Comparison of ENCODE assay signal across 12 cellular contexts in the genomic region with DNA sequence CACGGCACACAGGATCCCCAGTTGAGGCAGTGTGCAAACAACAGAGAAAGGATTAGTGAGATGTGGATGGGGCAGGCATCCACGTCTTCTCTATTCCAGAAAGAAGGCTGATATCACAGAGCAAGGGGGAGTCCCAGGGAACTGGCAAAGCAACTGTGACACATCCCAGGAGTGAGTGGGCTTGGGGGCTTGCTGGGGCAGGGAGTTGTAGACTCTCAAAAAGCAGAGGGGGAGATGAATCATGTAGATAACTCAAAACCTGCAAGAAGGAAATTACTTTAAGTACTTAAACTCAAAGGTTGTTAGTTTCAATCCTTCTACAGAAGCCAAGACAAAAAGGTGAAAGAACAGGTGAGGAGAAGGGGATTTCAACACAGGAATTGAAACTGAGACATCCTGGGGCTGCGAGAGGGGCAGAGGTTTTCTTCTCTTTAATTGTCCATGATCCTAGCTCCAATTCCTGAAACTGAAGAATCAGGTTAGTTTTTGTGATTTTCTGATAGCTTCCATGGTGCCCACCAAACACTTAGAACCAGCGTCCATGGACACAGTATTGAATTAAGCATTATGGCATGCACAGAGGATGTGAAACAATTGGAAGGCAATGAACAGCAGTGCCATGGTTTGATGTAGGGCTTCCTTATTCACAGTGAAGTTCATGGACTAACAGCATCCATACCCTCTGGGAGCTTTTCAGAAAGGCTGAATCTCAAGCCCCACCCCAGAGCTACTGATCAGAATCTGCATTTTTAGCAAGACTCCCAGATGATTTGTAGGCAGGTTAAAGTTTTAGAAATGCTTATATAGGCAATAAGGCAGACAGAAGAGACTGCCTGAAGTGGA. TPM values are rescaled to one million over a fixed set of nuclear protein-coding genes. Genes with fewer than 3 reads are reported as not detected.
DNase-seq lines count a peak whose midpoint lies in the region; ATAC-seq, FAIRE-seq and TF ChIP-seq lines count a peak whose summit lies in the region.
"Had no signal": no experiment of that assay in that cellular context is flagged by ENCODE, and none has a peak within 500 bp of the region (broad histone marks: within the 10 kb centered on the region; RNA-seq: fewer than 3 reads in every experiment).

No MANE protein-coding gene starts in this region.

- H3K27ac Mint-ChIP-seq in activated naive CD4-positive, alpha-beta T cell treated with anti-CD3 and anti-CD28 coated beads for 36 hours = peak overlapping the region; percentile 1
- H3K27ac Mint-ChIP-seq: dendritic cell treated with granulocyte-macrophage colony-stimulating factor and Interleukin-4, amounts not matched to agents 40 ng/mL and 50 ng/mL, for 4 days had no signal

- H3K27me3 ChIP-seq in KMS-11 (ENCODE audit: insufficient read depth, low read depth) (no peaks in the 10 kb centered on the region), ascending aorta (no peaks in the 10 kb centered on the region), H7 (ENCODE audit: control insufficient read depth, insufficient read depth, low read length) (no peaks in the 10 kb centered on the region)

- no peaks in the 10 kb centered on the region for H4K20me1 ChIP-seq in KMS-11 (ENCODE audit: insufficient read depth)

- H3K36me3 ChIP-seq in KMS-11 (ENCODE audit: insufficient read depth) = no peaks in the 10 kb centered on the region
- H3K36me3 ChIP-seq in ascending aorta = no peaks in the 10 kb centered on the region
- no peaks in the 10 kb centered on the region for H3K36me3 ChIP-seq in H7 (replicated peaks; ENCODE audit: control insufficient read depth, insufficient read depth, low read length)

- peaks cover 18% of the 10 kb centered on the region for H3K27me3 Mint-ChIP-seq in activated naive CD4-positive, alpha-beta T cell treated with anti-CD3 and anti-CD28 coated beads for 36 hours (ENCODE audit: low read depth)
- H3K27me3 Mint-ChIP-seq: dendritic cell treated with granulocyte-macrophage colony-stimulating factor and Interleukin-4, amounts not matched to agents 40 ng/mL and 50 ng/mL, for 4 days had no signal

- H3K9me3 ChIP-seq in ascending aorta = no peaks in the 10 kb centered on the region

- no peak overlapping the region for H3K4me3 ChIP-seq in KMS-11 (IDR thresholded peaks at IDR 0.05; ENCODE audit: insufficient read depth, low read depth, low read length)
- H3K4me3 ChIP-seq in ascending aorta = no peak overlapping the region
- no peak overlapping the region for H3K4me3 ChIP-seq in H7 (ENCODE audit: insufficient read depth, low read depth, low read length)

- H3K4me1 ChIP-seq in KMS-11 (ENCODE audit: low read depth, poor library complexity, severe bottlenecking) = peaks cover 95% of the 10 kb centered on the region
- no peaks in the 10 kb centered on the region for H3K4me1 ChIP-seq in ascending aorta

- no peak for ATAC-seq in left colon

- no peaks in the 10 kb centered on the region for H3K9me3 Mint-ChIP-seq in activated naive CD4-positive, alpha-beta T cell treated with anti-CD3 and anti-CD28 coated beads for 36 hours
- H3K9me3 Mint-ChIP-seq: dendritic cell treated with granulocyte-macrophage colony-stimulating factor and Interleukin-4, amounts not matched to agents 40 ng/mL and 50 ng/mL, for 4 days had no signal

- peak; percentile 73 for FAIRE-seq in GM18507 (lab: Jason Lieb, UNC)
- FAIRE-seq: D721Med had no signal

- CTCF ChIA-PET in activated naive CD4-positive, alpha-beta T cell treated with anti-CD3 and anti-CD28 coated beads for 36 hours (lab: Charles Lee) = interaction anchor here (0.8 to 2.6 kb wide), 8 partner anchors 9 to 216 kb away, joined by 3 to 9 read pairs (median 3); partner anchors contain the start of gene CCR5

- peak overlapping the region; percentile 25; the same call in 1 of the 2 replicates for H3K27ac ChIP-seq in KMS-11
- H3K27ac ChIP-seq in ascending aorta = no peak overlapping the region

- H2AFZ ChIP-seq in KMS-11 (ENCODE audit: low read depth) = no peak overlapping the region

- no peaks in the 10 kb centered on the region for H3K36me3 Mint-ChIP-seq in activated naive CD4-positive, alpha-beta T cell treated with anti-CD3 and anti-CD28 coated beads for 36 hours (ENCODE audit: low read depth)

- TF ChIP-seq CTCF in KMS-11 (conservative IDR thresholded peaks at IDR 0.05; ENCODE audit: low read depth, low read length) (no peak), ascending aorta (IDR thresholded peaks at IDR 0.05) (no peak)

- no peak overlapping the region for H3K4me3 Mint-ChIP-seq in activated naive CD4-positive, alpha-beta T cell treated with anti-CD3 and anti-CD28 coated beads for 36 hours
- H3K4me3 Mint-ChIP-seq: dendritic cell treated with granulocyte-macrophage colony-stimulating factor and Interleukin-4, amounts not matched to agents 40 ng/mL and 50 ng/mL, for 4 days had no signal

- intact Hi-C loops in activated naive CD4-positive, alpha-beta T cell treated with anti-CD3 and anti-CD28 coated beads for 36 hours (cut with micrococcal nuclease) = loop anchor here (1.0 to 5.0 kb wide), 11 partner anchors 9 to 627 kb away; partner anchors contain the start of genes CCR1 and CCR5
- intact Hi-C loops in ascending aorta (cut with DNase I) (no loop called here), left colon (cut with DNase I, micrococcal nuclease) (no loop called here)

- DNase-seq in GM18507 (ENCODE audit: extremely low spot score, insufficient read length, low read depth) (no peak), ascending aorta (ENCODE audit: low spot score in 2 of 2) (no peak), H7 (no peak), DMS 273 treated with DMSO at 0.1 percent for 48 hours (lab: John Stamatoyannopoulos, UW) (no peak), left colon (no peak)
- DNase-seq in activated naive CD4-positive, alpha-beta T cell treated with anti-CD3 and anti-CD28 coated beads for 36 hours = peak; percentile 95
- peak; percentile 24 to 61 for DNase-seq in stimulated activated CD4-positive, alpha-beta T cell treated with anti-CD3 and anti-CD28 coated beads, Interleukin-4, amount 100 ng/mL, for 4 hours
- DNase-seq: NCI-H524 treated with DMSO at 0.1 percent for 48 hours had no signal

- peak overlapping the region; percentile 60; the same call in 1 of the 2 replicates for H3K4me2 ChIP-seq in KMS-11

- peaks cover 50% of the 10 kb centered on the region for H3K4me1 Mint-ChIP-seq in activated naive CD4-positive, alpha-beta T cell treated with anti-CD3 and anti-CD28 coated beads for 36 hours (ENCODE audit: low read depth)

- H3K79me2 ChIP-seq in KMS-11 (ENCODE audit: insufficient read depth, low read depth) = no peaks in the 10 kb centered on the region

- H3K9ac ChIP-seq in KMS-11 = no peak overlapping the region

RNA-seq across cellular contexts. Expression of gene CCR3, which starts 52.0 kb away (rescaled TPM):
- total RNA-seq in activated naive CD4-positive, alpha-beta T cell treated with anti-CD3 and anti-CD28 coated beads for 36 hours = not detected
- total RNA-seq in ascending aorta (not detected), left colon (under 1 TPM in 1 of 2 donors, not detected in 1; 0.28 TPM)
- total RNA-seq in H7 (2014; rRNA removed; shearing (Covaris generic)) = not detected in 2 replicates
- total RNA-seq: LHCN-M2 had no signal

RNA-seq across cellular contexts. Expression of gene CCR2, which starts 59.7 kb away (rescaled TPM):
- total RNA-seq in activated naive CD4-positive, alpha-beta T cell treated with anti-CD3 and anti-CD28 coated beads for 36 hours = not detected
- total RNA-seq in ascending aorta = 0.11 TPM
- total RNA-seq in H7 (2014; rRNA removed; shearing (Covaris generic)) = not detected in 2 replicates
- 1 to 10 TPM in 1 of 2 donors, under 1 TPM in 1; 0.37 to 3.7 TPM for total RNA-seq in left colon
- total RNA-seq: LHCN-M2 had no signal

Comparison
In these comparisons a context has a peak if more than half of its experiments do, and no peak if none do; other contexts are left out.
1. DNase-seq: peak in activated naive CD4-positive, alpha-beta T cell treated with anti-CD3 and anti-CD28 coated beads for 36 hours (single experiment) and stimulated activated CD4-positive, alpha-beta T cell treated with anti-CD3 and anti-CD28 coated beads, Interleukin-4, amount 100 ng/mL, for 4 hours (2 of 2); none in GM18507 (single experiment), ascending aorta (0 of 2), H7 (single experiment), DMS 273 treated with DMSO at 0.1 percent for 48 hours (single experiment) and left colon (0 of 2).